ENCODE assay signal across 12 cellular contexts in the genomic region with DNA sequence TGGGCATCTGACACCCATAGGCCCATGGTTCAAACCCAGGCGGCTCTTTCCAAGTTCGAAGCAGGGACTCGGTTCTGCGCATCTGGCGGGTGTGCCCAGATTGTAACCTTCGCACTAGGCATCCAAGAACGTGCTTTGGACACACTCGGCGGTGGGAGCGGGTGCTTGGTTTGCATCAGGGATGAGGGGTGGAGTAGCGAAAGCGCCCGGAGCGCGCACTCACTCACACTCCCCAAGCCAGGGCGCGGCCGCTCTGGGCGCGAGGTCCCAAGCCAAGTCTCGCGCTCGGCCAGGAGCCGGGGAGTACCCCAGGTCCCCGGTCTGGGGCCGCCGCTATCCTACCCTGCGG. TPM values are rescaled to one million over a fixed set of nuclear protein-coding genes. Genes with fewer than 3 reads are reported as not detected.
A peak's percentile ranks its signal among the peaks of the same experiment; 100 is the strongest.
DNase-seq lines count a peak whose midpoint lies in the region; ATAC-seq and TF ChIP-seq lines count a peak whose summit lies in the region.
"Had no signal": no experiment of that assay in that cellular context is flagged by ENCODE, and none has a peak within 500 bp of the region (broad histone marks: within the 10 kb centered on the region; RNA-seq: fewer than 3 reads in every experiment).

No MANE protein-coding gene starts in this region.

- H3K36me3 Mint-ChIP-seq in neural progenitor cell, result no peaks in the 10 kb centered on the region

- CTCF ChIA-PET in RWPE1 (lab: Yijun Ruan, JAX), result no interaction called here

- H3K27ac ChIP-seq in neural progenitor cell (no peak overlapping the region), upper lobe of right lung (no peak overlapping the region), RWPE1 (no peak overlapping the region)

- peaks cover 14% of the 10 kb centered on the region for H3K27me3 Mint-ChIP-seq in neural progenitor cell (ENCODE audit: insufficient read depth, low read depth)

- peak overlapping the region; percentile 92 for H2AFZ ChIP-seq in neural progenitor cell (replicated peaks)

- peak overlapping the region; percentile 82 for H3K4me3 Mint-ChIP-seq in neural progenitor cell
- H3K4me3 Mint-ChIP-seq: stimulated activated naive CD8-positive, alpha-beta T cell treated with anti-CD3 and anti-CD28 coated beads, Interleukin-15, Interleukin-2, amounts not matched to agents 100 ng/mL and 50 ng/mL, for 24 hours had no signal

- POLR2A ChIA-PET in RWPE1 (lab: Yijun Ruan, JAX; ENCODE audit: low non-redundant PET), result no interaction called here

- H3K36me3 ChIP-seq in neural progenitor cell (no peaks in the 10 kb centered on the region), upper lobe of right lung (no peaks in the 10 kb centered on the region)

- H3K4me1 ChIP-seq in neural progenitor cell, result peaks cover 14% of the 10 kb centered on the region
- H3K4me1 ChIP-seq in upper lobe of right lung, result peaks cover 7% of the 10 kb centered on the region

- H3K4me2 ChIP-seq in neural progenitor cell, result peak overlapping the region; percentile 86

- H3K27me3 ChIP-seq in neural progenitor cell (peaks cover 70% of the 10 kb centered on the region), upper lobe of right lung (peaks cover 46% of the 10 kb centered on the region)

- H3K9me3 ChIP-seq in neural progenitor cell (ENCODE audit: low read depth), result no peaks in the 10 kb centered on the region
- no peaks in the 10 kb centered on the region for H3K9me3 ChIP-seq in upper lobe of right lung

- H3K4me3 ChIP-seq in fibroblast of pulmonary artery (replicated peaks; ENCODE audit: low read depth, low read length) (peak overlapping the region; percentile 41), neural progenitor cell (peak overlapping the region; percentile 70), upper lobe of right lung (peak overlapping the region; percentile 50)

- H3F3A ChIP-seq in neural progenitor cell (ENCODE audit: low read depth), result peaks cover 27% of the 10 kb centered on the region

- DNase-seq in Right ventricle myocardium inferior (ENCODE audit: missing footprints) (peak; percentile 56), left ventricle myocardium superior (no peak), fibroblast of pulmonary artery (ENCODE audit: low read depth) (no peak), neural progenitor cell (ENCODE audit: low spot score) (no peak), upper lobe of right lung (no peak), RWPE1 (ENCODE audit: low spot score) (no peak), DMS153 (lab: John Stamatoyannopoulos, UW) (no peak)
- DNase-seq in stimulated activated CD4-positive, alpha-beta T cell treated with anti-CD3 and anti-CD28 coated beads, Interleukin-15, amount 100 ng/mL, for 24 hours, result no peak
- DNase-seq: activated effector memory CD4-positive, alpha-beta T cell treated with Interleukin-2 at 50 U/mL for 16 hours; AML-193; NCI-H2171 had no signal

- H3K9me3 Mint-ChIP-seq in neural progenitor cell, result peaks cover 1% of the 10 kb centered on the region
- H3K9me3 Mint-ChIP-seq: stimulated activated naive CD8-positive, alpha-beta T cell treated with anti-CD3 and anti-CD28 coated beads, Interleukin-15, Interleukin-2, amounts not matched to agents 100 ng/mL and 50 ng/mL, for 24 hours had no signal

- H3K79me2 ChIP-seq in neural progenitor cell (ENCODE audit: low read depth), result no peaks in the 10 kb centered on the region

- no peak for ATAC-seq in Right ventricle myocardium inferior
- ATAC-seq in left ventricle myocardium superior, result no peak
- no peak for ATAC-seq in upper lobe of right lung

- intact Hi-C loops in Right ventricle myocardium inferior (cut with DNase I) (no loop called here), left ventricle myocardium superior (cut with micrococcal nuclease) (no loop called here), upper lobe of right lung (cut with DNase I) (no loop called here)

- no peaks in the 10 kb centered on the region for H3K4me1 Mint-ChIP-seq in neural progenitor cell

- H3K27ac Mint-ChIP-seq in neural progenitor cell, result no peak overlapping the region
- H3K27ac Mint-ChIP-seq: stimulated activated naive CD8-positive, alpha-beta T cell treated with anti-CD3 and anti-CD28 coated beads, Interleukin-15, Interleukin-2, amounts not matched to agents 100 ng/mL and 50 ng/mL, for 24 hours had no signal

- H4K20me1 ChIP-seq in neural progenitor cell (ENCODE audit: low read depth), result no peaks in the 10 kb centered on the region

- no peak overlapping the region for H3K9ac ChIP-seq in neural progenitor cell

- TF ChIP-seq CTCF in fibroblast of pulmonary artery (IDR thresholded peaks at IDR 0.05; ENCODE audit: low read length, missing control alignments) (no peak), neural progenitor cell (IDR thresholded peaks at IDR 0.05) (no peak), upper lobe of right lung (IDR thresholded peaks at IDR 0.05) (no peak), RWPE1 (conservative IDR thresholded peaks at IDR 0.05; ENCODE audit: low read depth) (no peak)

RNA-seq across cellular contexts. Expression of a gene that starts 0.2 kb away (rescaled TPM):
- total RNA-seq in Right ventricle myocardium inferior, result not detected
- 0.15 TPM for total RNA-seq in left ventricle myocardium superior
- 5.2 and 5.3 TPM in 2 replicates for total RNA-seq in neural progenitor cell (ENCODE audit: low replicate concordance)
- total RNA-seq in upper lobe of right lung, result 0.14 TPM
